12 cellular contexts compared by ENCODE assay signal in genomic region chr6:43807228-43808061, GRCh38. TPM values are rescaled to one million over a fixed set of nuclear protein-coding genes. Genes with fewer than 3 reads are reported as not detected.
DNase-seq lines count a peak whose midpoint lies in the region; ATAC-seq and TF ChIP-seq lines count a peak whose summit lies in the region.
"Had no signal": no experiment of that assay in that cellular context is flagged by ENCODE, and none has a peak within 500 bp of the region (broad histone marks: within the 10 kb centered on the region; RNA-seq: fewer than 3 reads in every experiment).

No MANE protein-coding gene starts in this region.

- POLR2A ChIA-PET in activated naive CD8-positive, alpha-beta T cell treated with anti-CD3 and anti-CD28 coated beads, Interleukin-2, amount 10 ng/mL, durations not matched to agents 7 days and 5 days (lab: Charles Lee), result no interaction called here

- H3K27ac ChIP-seq in transverse colon (peak overlapping the region; percentile 76 to 83 (median 78)), ascending aorta (no peak overlapping the region), brain microvascular endothelial cell (no peak overlapping the region)

- H3K36me3 Mint-ChIP-seq in activated naive CD8-positive, alpha-beta T cell treated with anti-CD3 and anti-CD28 coated beads, Interleukin-2, amount 10 ng/mL, durations not matched to agents 7 days and 5 days, result no peaks in the 10 kb centered on the region
- H3K36me3 Mint-ChIP-seq in activated naive CD8-positive, alpha-beta T cell treated with anti-CD3 and anti-CD28 coated beads for 36 hours, result no peaks in the 10 kb centered on the region
- no peaks in the 10 kb centered on the region for H3K36me3 Mint-ChIP-seq in activated T-helper 1 cell treated with anti-CD3 and anti-CD28 coated beads, Interleukin-12 subunit alpha, Interleukin-12 subunit beta, Interleukin-2, Interleukin-4 antibody, amounts not matched to agents 30 ng/mL and 10 ng/mL and 1 ng/mL, durations not matched to agents 14 hours and 24 hours and 36 hours (ENCODE audit: low read depth)
- H3K36me3 Mint-ChIP-seq: activated naive CD8-positive, alpha-beta T cell; stimulated activated memory B cell treated with anti-CD40 and anti-IgM and Interleukin-4, amounts not matched to agents 10 μg/mL and 1 μg/mL and 100 μg/mL, for 72 hours had no signal

- H3K27me3 Mint-ChIP-seq in activated naive CD8-positive, alpha-beta T cell treated with anti-CD3 and anti-CD28 coated beads, Interleukin-2, amount 10 ng/mL, durations not matched to agents 7 days and 5 days, result no peaks in the 10 kb centered on the region
- H3K27me3 Mint-ChIP-seq in activated naive CD8-positive, alpha-beta T cell treated with anti-CD3 and anti-CD28 coated beads for 36 hours, result no peaks in the 10 kb centered on the region
- peaks cover 4% of the 10 kb centered on the region for H3K27me3 Mint-ChIP-seq in activated T-helper 1 cell treated with anti-CD3 and anti-CD28 coated beads, Interleukin-12 subunit alpha, Interleukin-12 subunit beta, Interleukin-2, Interleukin-4 antibody, amounts not matched to agents 30 ng/mL and 10 ng/mL and 1 ng/mL, durations not matched to agents 14 hours and 24 hours and 36 hours (ENCODE audit: insufficient read depth)

- intact Hi-C loops in transverse colon (cut with DNase I; ENCODE audit: low total_unique reads), result no loop called here
- intact Hi-C loops in ascending aorta (cut with DNase I), result no loop called here
- intact Hi-C loops in activated T-helper 1 cell treated with anti-CD3 and anti-CD28 coated beads, Interleukin-12 subunit alpha, Interleukin-12 subunit beta, Interleukin-2, Interleukin-4 antibody, amounts not matched to agents 30 ng/mL and 10 ng/mL and 1 ng/mL, durations not matched to agents 14 hours and 24 hours and 36 hours (cut with micrococcal nuclease), result no loop called here

- H3K4me1 ChIP-seq in transverse colon (peaks cover 16 to 46% (median 31%) of the 10 kb centered on the region in 4 donors), ascending aorta (no peaks in the 10 kb centered on the region)

- H3K36me3 ChIP-seq in transverse colon, result no peaks in the 10 kb centered on the region
- no peaks in the 10 kb centered on the region for H3K36me3 ChIP-seq in ascending aorta
- H3K36me3 ChIP-seq in brain microvascular endothelial cell (replicated peaks), result no peaks in the 10 kb centered on the region

- TF ChIP-seq EP300 in transverse colon (IDR thresholded peaks at IDR 0.05; ENCODE audit: low read depth), result no peak

- no peak overlapping the region for H3K4me3 Mint-ChIP-seq in activated naive CD8-positive, alpha-beta T cell treated with anti-CD3 and anti-CD28 coated beads, Interleukin-2, amount 10 ng/mL, durations not matched to agents 7 days and 5 days
- no peak overlapping the region for H3K4me3 Mint-ChIP-seq in activated naive CD8-positive, alpha-beta T cell treated with anti-CD3 and anti-CD28 coated beads for 36 hours
- no peak overlapping the region for H3K4me3 Mint-ChIP-seq in activated T-helper 1 cell treated with anti-CD3 and anti-CD28 coated beads, Interleukin-12 subunit alpha, Interleukin-12 subunit beta, Interleukin-2, Interleukin-4 antibody, amounts not matched to agents 30 ng/mL and 10 ng/mL and 1 ng/mL, durations not matched to agents 14 hours and 24 hours and 36 hours
- H3K4me3 Mint-ChIP-seq: activated B cell treated with CpG ODN at 0.5 μM for 24 hours; activated naive CD8-positive, alpha-beta T cell; stimulated activated memory B cell treated with anti-CD40 and anti-IgM and Interleukin-4, amounts not matched to agents 10 μg/mL and 1 μg/mL and 100 μg/mL, for 72 hours had no signal

- H3K27ac Mint-ChIP-seq in activated naive CD8-positive, alpha-beta T cell treated with anti-CD3 and anti-CD28 coated beads, Interleukin-2, amount 10 ng/mL, durations not matched to agents 7 days and 5 days, result no peak overlapping the region
- no peak overlapping the region for H3K27ac Mint-ChIP-seq in activated naive CD8-positive, alpha-beta T cell treated with anti-CD3 and anti-CD28 coated beads for 36 hours
- H3K27ac Mint-ChIP-seq in activated T-helper 1 cell treated with anti-CD3 and anti-CD28 coated beads, Interleukin-12 subunit alpha, Interleukin-12 subunit beta, Interleukin-2, Interleukin-4 antibody, amounts not matched to agents 30 ng/mL and 10 ng/mL and 1 ng/mL, durations not matched to agents 14 hours and 24 hours and 36 hours, result no peak overlapping the region
- H3K27ac Mint-ChIP-seq: activated B cell treated with CpG ODN at 0.5 μM for 24 hours; activated naive CD8-positive, alpha-beta T cell; stimulated activated memory B cell treated with anti-CD40 and anti-IgM and Interleukin-4, amounts not matched to agents 10 μg/mL and 1 μg/mL and 100 μg/mL, for 72 hours had no signal

- H3K9me3 ChIP-seq in transverse colon (no peaks in the 10 kb centered on the region), ascending aorta (no peaks in the 10 kb centered on the region)

- no peaks in the 10 kb centered on the region for H3K9me3 Mint-ChIP-seq in activated naive CD8-positive, alpha-beta T cell treated with anti-CD3 and anti-CD28 coated beads, Interleukin-2, amount 10 ng/mL, durations not matched to agents 7 days and 5 days
- H3K9me3 Mint-ChIP-seq in activated naive CD8-positive, alpha-beta T cell treated with anti-CD3 and anti-CD28 coated beads for 36 hours, result no peaks in the 10 kb centered on the region
- H3K9me3 Mint-ChIP-seq in activated T-helper 1 cell treated with anti-CD3 and anti-CD28 coated beads, Interleukin-12 subunit alpha, Interleukin-12 subunit beta, Interleukin-2, Interleukin-4 antibody, amounts not matched to agents 30 ng/mL and 10 ng/mL and 1 ng/mL, durations not matched to agents 14 hours and 24 hours and 36 hours, result no peaks in the 10 kb centered on the region
- H3K9me3 Mint-ChIP-seq: activated B cell treated with CpG ODN at 0.5 μM for 24 hours; stimulated activated memory B cell treated with anti-CD40 and anti-IgM and Interleukin-4, amounts not matched to agents 10 μg/mL and 1 μg/mL and 100 μg/mL, for 72 hours had no signal

- H3K4me3 ChIP-seq in transverse colon, result no peak overlapping the region
- no peak overlapping the region for H3K4me3 ChIP-seq in ascending aorta
- H3K4me3 ChIP-seq in brain microvascular endothelial cell (ENCODE audit: low read depth, low read length), result no peak overlapping the region

- peak; percentile 9 for TF ChIP-seq POLR2A in transverse colon (IDR thresholded peaks at IDR 0.05)

- in situ Hi-C loops in transverse colon (cut with MboI; ENCODE audit: low pct_ligation_motif_present in 1 of 4, low pct_unique_long_range_greater_than_20kb in 1 of 4, low sequenced_read_pairs in 3 of 4) (no loop called here), brain microvascular endothelial cell (cut with HindIII; ENCODE audit: low pct_ligation_motif_present, low sequenced_read_pairs) (no loop called here)

- WGBS in transverse colon (ENCODE audit: low coverage in 1 of 2), 2 donors, result 56 to 62% methylated on average over 3 to 11 of the region's 11 CpGs

- H3K4me1 Mint-ChIP-seq in activated naive CD8-positive, alpha-beta T cell treated with anti-CD3 and anti-CD28 coated beads, Interleukin-2, amount 10 ng/mL, durations not matched to agents 7 days and 5 days, result peaks cover 25% of the 10 kb centered on the region
- H3K4me1 Mint-ChIP-seq in activated naive CD8-positive, alpha-beta T cell treated with anti-CD3 and anti-CD28 coated beads for 36 hours, result no peaks in the 10 kb centered on the region
- H3K4me1 Mint-ChIP-seq in activated T-helper 1 cell treated with anti-CD3 and anti-CD28 coated beads, Interleukin-12 subunit alpha, Interleukin-12 subunit beta, Interleukin-2, Interleukin-4 antibody, amounts not matched to agents 30 ng/mL and 10 ng/mL and 1 ng/mL, durations not matched to agents 14 hours and 24 hours and 36 hours (ENCODE audit: low read depth), result peaks cover 14% of the 10 kb centered on the region
- H3K4me1 Mint-ChIP-seq: activated B cell treated with CpG ODN at 0.5 μM for 24 hours; stimulated activated memory B cell treated with anti-CD40 and anti-IgM and Interleukin-4, amounts not matched to agents 10 μg/mL and 1 μg/mL and 100 μg/mL, for 72 hours had no signal

- TF ChIP-seq CTCF in transverse colon (IDR thresholded peaks at IDR 0.05) (peak in 1 of 5 experiments; percentile 21), ascending aorta (IDR thresholded peaks at IDR 0.05) (no peak), brain microvascular endothelial cell (IDR thresholded peaks at IDR 0.05; ENCODE audit: low read depth, low read length, missing control alignments) (no peak)

- H3K27me3 ChIP-seq in transverse colon (no peaks in the 10 kb centered on the region), ascending aorta (no peaks in the 10 kb centered on the region), brain microvascular endothelial cell (replicated peaks) (no peaks in the 10 kb centered on the region)

- ATAC-seq in activated naive CD8-positive, alpha-beta T cell treated with anti-CD3 and anti-CD28 coated beads, Interleukin-2, amount 10 ng/mL, durations not matched to agents 7 days and 5 days (ENCODE audit: low read depth), result peak; percentile 62
- peak; percentile 46 for ATAC-seq in SK-N-SH treated with all-trans-retinoic acid at 6 μM for 48 hours
- ATAC-seq: stimulated activated memory B cell treated with anti-CD40 and anti-IgM and Interleukin-4, amounts not matched to agents 10 μg/mL and 1 μg/mL and 100 μg/mL, for 72 hours had no signal

- DNase-seq in activated naive CD8-positive, alpha-beta T cell treated with anti-CD3 and anti-CD28 coated beads, Interleukin-2, amount 10 ng/mL, durations not matched to agents 7 days and 5 days, result no peak
- no peak for DNase-seq in activated naive CD8-positive, alpha-beta T cell treated with anti-CD3 and anti-CD28 coated beads for 36 hours
- peak; percentile 85 for DNase-seq in islet precursor cell
- DNase-seq in transverse colon, result no peak
- DNase-seq in ascending aorta (ENCODE audit: low spot score in 2 of 2), result no peak
- no peak for DNase-seq in activated T-helper 1 cell treated with anti-CD3 and anti-CD28 coated beads, Interleukin-12 subunit alpha, Interleukin-12 subunit beta, Interleukin-2, Interleukin-4 antibody, amounts not matched to agents 30 ng/mL and 10 ng/mL and 1 ng/mL, durations not matched to agents 14 hours and 24 hours and 36 hours (ENCODE audit: low spot score)
- no peak for DNase-seq in brain microvascular endothelial cell
- DNase-seq: activated B cell treated with CpG ODN at 0.5 μM for 24 hours, kidney glomerular epithelial cell had no signal

TF ChIP-seq in SK-N-SH treated with all-trans-retinoic acid at 6 μM for 48 hours, 23 proteins besides CTCF, POLR2A, EP300 and RAD21 (continues in another document):
- no peak for TF ChIP-seq ESRRG (CRISPR knock-in tag; IDR thresholded peaks at IDR 0.05)

RNA-seq across cellular contexts. Expression of gene VEGFA, which starts 37.4 kb away (rescaled TPM):
- 10 to 100 TPM; 33.6 to 39.5 TPM for total RNA-seq in activated naive CD8-positive, alpha-beta T cell treated with anti-CD3 and anti-CD28 coated beads, Interleukin-2, amount 10 ng/mL, durations not matched to agents 7 days and 5 days
- 10 to 100 TPM; 51.9 to 54.7 TPM for total RNA-seq in activated naive CD8-positive, alpha-beta T cell treated with anti-CD3 and anti-CD28 coated beads for 36 hours
- 100 to 1,000 TPM; 131 to 608 (median 203) TPM for total RNA-seq in transverse colon
- 110 TPM for total RNA-seq in ascending aorta
- total RNA-seq in activated T-helper 1 cell treated with anti-CD3 and anti-CD28 coated beads, Interleukin-12 subunit alpha, Interleukin-12 subunit beta, Interleukin-2, Interleukin-4 antibody, amounts not matched to agents 30 ng/mL and 10 ng/mL and 1 ng/mL, durations not matched to agents 14 hours and 24 hours and 36 hours, result 42.3 and 43.2 TPM in 2 replicates

Comparison
In these comparisons a context has a peak if more than half of its experiments do, and no peak if none do; other contexts are left out.
1. H3K27ac ChIP-seq: peak in transverse colon (4 of 4); none in ascending aorta (0 of 2) and brain microvascular endothelial cell (single experiment).